33 cellular contexts compared by ENCODE assay signal in genomic region chr22:47696776-47697175, GRCh38.
"Had no signal": no experiment of that assay in that cellular context is flagged by ENCODE, and none has a peak within 500 bp of the region (broad histone marks: within the 10 kb centered on the region; RNA-seq: fewer than 3 reads in every experiment).

No MANE protein-coding gene starts in this region.

- H3K4me3 ChIP-seq: adrenal gland, body of pancreas had no signal

- H3K4me3 Mint-ChIP-seq: activated CD4-positive, alpha-beta memory T cell treated with anti-CD3 and anti-CD28 coated beads for 36 hours; activated CD4-positive, alpha-beta T cell treated with anti-CD3 and anti-CD28 coated beads for 36 hours; activated CD4-positive, alpha-beta T cell treated with anti-CD3 and anti-CD28 coated beads, Interleukin-2, amount 10 ng/mL, durations not matched to agents 24 days and 14 days; activated CD8-positive, alpha-beta memory T cell treated with anti-CD3 and anti-CD28 coated beads, Interleukin-2, amount 10 ng/mL, durations not matched to agents 7 days and 5 days; activated CD8-positive, alpha-beta T cell treated with anti-CD3 and anti-CD28 coated beads, Interleukin-2, amount 10 ng/mL, durations not matched to agents 7 days and 5 days; activated naive CD4-positive, alpha-beta T cell treated with anti-CD3 and anti-CD28 coated beads for 36 hours; activated naive CD4-positive, alpha-beta T cell treated with anti-CD3 and anti-CD28 coated beads, Interleukin-2, amount 50 U/mL, for 24 hours; activated naive CD8-positive, alpha-beta T cell treated with anti-CD3 and anti-CD28 coated beads for 36 hours; activated naive CD8-positive, alpha-beta T cell treated with anti-CD3 and anti-CD28 coated beads, Interleukin-2, amount 50 U/mL, for 24 hours; activated T-helper 1 cell treated with anti-CD3 and anti-CD28 coated beads, Interleukin-12 subunit alpha, Interleukin-12 subunit beta, Interleukin-2, Interleukin-4 antibody, amounts not matched to agents 30 ng/mL and 10 ng/mL and 1 ng/mL, durations not matched to agents 14 hours and 24 hours and 36 hours; effector memory CD8-positive, alpha-beta T cell; T-helper 17 cell; T-helper 2 cell treated with Interferon-gamma antibody and Interleukin-4, amounts not matched to agents 5 μg/mL and 100 μg/mL, for 36 hours had no signal

- H3K36me3 ChIP-seq: adrenal gland, WERI-Rb-1 had no signal

- H3K27ac ChIP-seq: adrenal gland, body of pancreas, epithelial cell of prostate, WERI-Rb-1 had no signal

- H3K4me1 Mint-ChIP-seq: activated CD4-positive, alpha-beta T cell treated with anti-CD3 and anti-CD28 coated beads for 36 hours; activated CD4-positive, alpha-beta T cell treated with anti-CD3 and anti-CD28 coated beads, Interleukin-2, amount 10 ng/mL, durations not matched to agents 24 days and 14 days; activated CD8-positive, alpha-beta memory T cell treated with anti-CD3 and anti-CD28 coated beads, Interleukin-2, amount 10 ng/mL, durations not matched to agents 7 days and 5 days; activated naive CD4-positive, alpha-beta T cell treated with anti-CD3 and anti-CD28 coated beads, Interleukin-2, amount 50 U/mL, for 24 hours; activated naive CD8-positive, alpha-beta T cell treated with anti-CD3 and anti-CD28 coated beads for 36 hours; activated naive CD8-positive, alpha-beta T cell treated with anti-CD3 and anti-CD28 coated beads, Interleukin-2, amount 50 U/mL, for 24 hours had no signal

- H3K36me3 Mint-ChIP-seq: activated CD4-positive, alpha-beta memory T cell treated with anti-CD3 and anti-CD28 coated beads for 36 hours; activated CD8-positive, alpha-beta memory T cell treated with anti-CD3 and anti-CD28 coated beads, Interleukin-2, amount 10 ng/mL, durations not matched to agents 7 days and 5 days; activated naive CD4-positive, alpha-beta T cell treated with anti-CD3 and anti-CD28 coated beads, Interleukin-2, amount 50 U/mL, for 24 hours; activated naive CD8-positive, alpha-beta T cell treated with anti-CD3 and anti-CD28 coated beads for 36 hours had no signal

- H3K27me3 Mint-ChIP-seq: activated CD4-positive, alpha-beta T cell treated with anti-CD3 and anti-CD28 coated beads for 36 hours; activated CD8-positive, alpha-beta memory T cell treated with anti-CD3 and anti-CD28 coated beads, Interleukin-2, amount 10 ng/mL, durations not matched to agents 7 days and 5 days; activated naive CD8-positive, alpha-beta T cell treated with anti-CD3 and anti-CD28 coated beads for 36 hours; activated naive CD8-positive, alpha-beta T cell treated with anti-CD3 and anti-CD28 coated beads, Interleukin-2, amount 50 U/mL, for 24 hours had no signal

- H3K9me3 Mint-ChIP-seq: activated CD4-positive, alpha-beta memory T cell treated with anti-CD3 and anti-CD28 coated beads for 36 hours; activated CD4-positive, alpha-beta T cell treated with anti-CD3 and anti-CD28 coated beads, Interleukin-2, amount 10 ng/mL, durations not matched to agents 24 days and 14 days; activated naive CD4-positive, alpha-beta T cell treated with anti-CD3 and anti-CD28 coated beads for 36 hours; activated naive CD4-positive, alpha-beta T cell treated with anti-CD3 and anti-CD28 coated beads, Interleukin-2, amount 50 U/mL, for 24 hours; activated naive CD8-positive, alpha-beta T cell treated with anti-CD3 and anti-CD28 coated beads for 36 hours; activated naive CD8-positive, alpha-beta T cell treated with anti-CD3 and anti-CD28 coated beads, Interleukin-2, amount 50 U/mL, for 24 hours; activated T-helper 1 cell treated with anti-CD3 and anti-CD28 coated beads, Interleukin-12 subunit alpha, Interleukin-12 subunit beta, Interleukin-2, Interleukin-4 antibody, amounts not matched to agents 30 ng/mL and 10 ng/mL and 1 ng/mL, durations not matched to agents 14 hours and 24 hours and 36 hours; activated T-helper 2 cell treated with anti-CD3 and anti-CD28 coated beads, Interferon-gamma antibody, Interleukin-2, Interleukin-4, amounts not matched to agents 10 μg/mL and 5 μg/mL and 100 μg/mL, durations not matched to agents 14 hours and 24 hours and 36 hours; effector memory CD8-positive, alpha-beta T cell; T-helper 2 cell treated with Interferon-gamma antibody and Interleukin-4, amounts not matched to agents 5 μg/mL and 100 μg/mL, for 36 hours had no signal

- H3K4me1 ChIP-seq: adrenal gland, body of pancreas had no signal

- DNase-seq: activated CD4-positive, alpha-beta memory T cell treated with anti-CD3 and anti-CD28 coated beads for 36 hours; activated CD4-positive, alpha-beta T cell treated with anti-CD3 and anti-CD28 coated beads for 36 hours; activated CD4-positive, alpha-beta T cell treated with anti-CD3 and anti-CD28 coated beads, Interleukin-2, amount 10 ng/mL, durations not matched to agents 24 days and 14 days; activated CD4-positive, CD25-positive, alpha-beta regulatory T cell; activated CD4-positive, CD25-positive, alpha-beta regulatory T cell treated with anti-CD3 and anti-CD28 coated beads, Interleukin-2, amount 50 U/mL, for 72 hours; activated CD8-positive, alpha-beta memory T cell treated with anti-CD3 and anti-CD28 coated beads, Interleukin-2, amount 10 ng/mL, durations not matched to agents 7 days and 5 days; activated CD8-positive, alpha-beta memory T cell treated with anti-CD3 and anti-CD28 coated beads, Interleukin-2, amount 50 U/mL, for 4 hours; activated CD8-positive, alpha-beta T cell treated with anti-CD3 and anti-CD28 coated beads, Interleukin-2, amount 10 ng/mL, durations not matched to agents 7 days and 5 days; activated effector memory CD4-positive, alpha-beta T cell treated with anti-CD3 and anti-CD28 coated beads, Interleukin-2, amount 50 U/mL, for 16 hours; activated naive CD4-positive, alpha-beta T cell treated with anti-CD3 and anti-CD28 coated beads for 36 hours; activated naive CD8-positive, alpha-beta T cell treated with anti-CD3 and anti-CD28 coated beads for 36 hours; activated naive CD8-positive, alpha-beta T cell treated with anti-CD3 and anti-CD28 coated beads, Interleukin-2, amount 50 U/mL, for 24 hours; activated T-cell treated with anti-CD3 and anti-CD28 coated beads, Interleukin-2, amount 50 U/mL, for 1 hour; activated T-cell treated with anti-CD3 and anti-CD28 coated beads, Interleukin-2, amount 50 U/mL, for 48 hours; amygdala; aorta; body of pancreas; caudate nucleus; cortex of kidney; dermis blood vessel endothelial cell; effector CD4-positive, alpha-beta T cell; effector memory CD8-positive, alpha-beta T cell; foreskin fibroblast; T-helper 1 cell; T-helper 17 cell; T1000; WERI-Rb-1 had no signal

- ATAC-seq: activated CD4-positive, alpha-beta T cell treated with anti-CD3 and anti-CD28 coated beads for 36 hours; activated CD8-positive, alpha-beta memory T cell treated with anti-CD3 and anti-CD28 coated beads, Interleukin-2, amount 10 ng/mL, durations not matched to agents 7 days and 5 days; activated CD8-positive, alpha-beta T cell treated with anti-CD3 and anti-CD28 coated beads, Interleukin-2, amount 10 ng/mL, durations not matched to agents 7 days and 5 days; activated naive CD8-positive, alpha-beta T cell treated with anti-CD3 and anti-CD28 coated beads, Interleukin-2, amount 50 U/mL, for 24 hours; body of pancreas; effector memory CD8-positive, alpha-beta T cell; T-helper 17 cell had no signal

- H3K27ac Mint-ChIP-seq: activated CD4-positive, alpha-beta memory T cell treated with anti-CD3 and anti-CD28 coated beads for 36 hours; activated CD4-positive, alpha-beta T cell treated with anti-CD3 and anti-CD28 coated beads for 36 hours; activated CD4-positive, alpha-beta T cell treated with anti-CD3 and anti-CD28 coated beads, Interleukin-2, amount 10 ng/mL, durations not matched to agents 24 days and 14 days; activated CD8-positive, alpha-beta memory T cell treated with anti-CD3 and anti-CD28 coated beads, Interleukin-2, amount 10 ng/mL, durations not matched to agents 7 days and 5 days; activated CD8-positive, alpha-beta T cell treated with anti-CD3 and anti-CD28 coated beads, Interleukin-2, amount 10 ng/mL, durations not matched to agents 7 days and 5 days; activated naive CD4-positive, alpha-beta T cell treated with anti-CD3 and anti-CD28 coated beads for 36 hours; activated naive CD4-positive, alpha-beta T cell treated with anti-CD3 and anti-CD28 coated beads, Interleukin-2, amount 50 U/mL, for 24 hours; activated naive CD8-positive, alpha-beta T cell treated with anti-CD3 and anti-CD28 coated beads for 36 hours; activated naive CD8-positive, alpha-beta T cell treated with anti-CD3 and anti-CD28 coated beads, Interleukin-2, amount 50 U/mL, for 24 hours; activated T-helper 1 cell treated with anti-CD3 and anti-CD28 coated beads, Interleukin-12 subunit alpha, Interleukin-12 subunit beta, Interleukin-2, Interleukin-4 antibody, amounts not matched to agents 30 ng/mL and 10 ng/mL and 1 ng/mL, durations not matched to agents 14 hours and 24 hours and 36 hours; activated T-helper 2 cell treated with anti-CD3 and anti-CD28 coated beads, Interferon-gamma antibody, Interleukin-2, Interleukin-4, amounts not matched to agents 10 μg/mL and 5 μg/mL and 100 μg/mL, durations not matched to agents 14 hours and 24 hours and 36 hours; effector memory CD8-positive, alpha-beta T cell; T-helper 17 cell; T-helper 2 cell treated with Interferon-gamma antibody and Interleukin-4, amounts not matched to agents 5 μg/mL and 100 μg/mL, for 36 hours had no signal

- H3K9me3 ChIP-seq: adrenal gland, body of pancreas had no signal

- H3K27me3 ChIP-seq: adrenal gland had no signal
